Comparison of ENCODE assay signal across 22 cellular contexts in genomic region chr7:33939121-33939520, GRCh38. TPM values are rescaled to one million over a fixed set of nuclear protein-coding genes. Genes with fewer than 3 reads are reported as not detected.
"Had no signal": no experiment of that assay in that cellular context is flagged by ENCODE, and none has a peak within 500 bp of the region (broad histone marks: within the 10 kb centered on the region; RNA-seq: fewer than 3 reads in every experiment).

No MANE protein-coding gene starts in this region.

- H3K27me3 ChIP-seq: colonic mucosa, esophagus squamous epithelium, gastrocnemius medialis, left lung had no signal

- H3K9me3 Mint-ChIP-seq: dendritic cell treated with granulocyte-macrophage colony-stimulating factor and Interleukin-4, amounts not matched to agents 40 ng/mL and 50 ng/mL, for 4 days had no signal

- ATAC-seq: esophagus mucosa, gastrocnemius medialis, heart right ventricle, left cardiac atrium, left lung, left ventricle myocardium superior, lower lobe of right lung had no signal

- DNase-seq: colonic mucosa; cortex of kidney; effector CD4-positive, alpha-beta T cell; effector memory CD4-positive, alpha-beta T cell; erythroblast; esophagus squamous epithelium; foreskin fibroblast; foreskin melanocyte; gastrocnemius medialis; glutamatergic neuron; head of caudate nucleus; heart right ventricle; hippocampal formation; left cardiac atrium; left lung; left ventricle myocardium superior; lower lobe of right lung; mesenchymal stem cell; midbrain had no signal

- H3K27ac Mint-ChIP-seq: dendritic cell treated with granulocyte-macrophage colony-stimulating factor and Interleukin-4, amounts not matched to agents 40 ng/mL and 50 ng/mL, for 4 days had no signal

- H3K27ac ChIP-seq: colonic mucosa, epithelial cell of prostate, esophagus squamous epithelium, gastrocnemius medialis, heart right ventricle, left lung, lower lobe of right lung had no signal

- H3K9me3 ChIP-seq: colonic mucosa, esophagus squamous epithelium, gastrocnemius medialis, heart right ventricle, left lung, lower lobe of right lung had no signal

- H3K4me1 ChIP-seq: colonic mucosa, esophagus squamous epithelium, gastrocnemius medialis, heart right ventricle, left lung, lower lobe of right lung had no signal

- H3K4me3 ChIP-seq: colonic mucosa, esophagus squamous epithelium, gastrocnemius medialis, heart right ventricle, left lung, lower lobe of right lung had no signal

- H3K27me3 Mint-ChIP-seq: dendritic cell treated with granulocyte-macrophage colony-stimulating factor and Interleukin-4, amounts not matched to agents 40 ng/mL and 50 ng/mL, for 4 days had no signal

- H3K36me3 ChIP-seq: colonic mucosa, esophagus squamous epithelium, gastrocnemius medialis, heart right ventricle, left lung, lower lobe of right lung had no signal

- H3K4me3 Mint-ChIP-seq: dendritic cell treated with granulocyte-macrophage colony-stimulating factor and Interleukin-4, amounts not matched to agents 40 ng/mL and 50 ng/mL, for 4 days had no signal

RNA-seq across cellular contexts. Expression of gene BMPER, which starts 33.8 kb away (rescaled TPM):
- total RNA-seq: esophagus mucosa had no signal
